Comparison of ENCODE assay signal across 17 cellular contexts in the genomic region with DNA sequence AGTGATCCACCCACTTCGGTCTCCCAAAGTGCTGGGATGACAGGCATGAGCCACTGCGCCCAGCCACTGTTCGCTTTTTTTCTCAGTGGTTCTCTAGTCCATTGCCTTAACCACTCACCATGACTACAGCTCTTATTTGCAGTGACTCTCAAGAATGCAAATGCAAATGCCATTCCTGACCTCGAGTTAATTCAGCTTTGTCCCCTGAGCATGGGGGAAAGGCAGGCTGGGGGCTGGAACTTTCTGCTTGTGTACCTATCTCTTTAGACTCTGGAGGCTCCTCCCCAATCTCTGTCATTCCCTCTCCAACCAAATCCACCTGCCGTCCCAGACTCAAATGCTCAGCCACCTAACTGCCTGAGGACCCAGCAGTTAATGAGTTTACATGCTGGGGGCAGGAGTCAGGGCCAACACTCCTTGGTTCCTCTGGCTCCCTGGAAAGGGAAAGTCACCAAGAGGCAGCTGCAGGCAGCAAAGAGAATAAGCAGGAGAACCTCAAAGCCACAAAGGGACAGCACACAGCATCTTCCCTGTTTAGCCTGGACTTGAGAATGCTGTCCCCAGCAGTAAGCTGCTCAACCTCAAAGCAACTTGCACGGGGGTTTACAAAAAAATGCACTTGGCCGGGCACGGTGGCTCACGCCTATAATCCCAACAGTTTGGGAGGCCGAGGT. TPM values are rescaled to one million over a fixed set of nuclear protein-coding genes. Genes with fewer than 3 reads are reported as not detected.
DNase-seq lines count a peak whose midpoint lies in the region; ATAC-seq, FAIRE-seq and TF ChIP-seq lines count a peak whose summit lies in the region.
"Had no signal": no experiment of that assay in that cellular context is flagged by ENCODE, and none has a peak within 500 bp of the region (broad histone marks: within the 10 kb centered on the region; RNA-seq: fewer than 3 reads in every experiment).

No MANE protein-coding gene starts in this region.

- H3K27me3 Mint-ChIP-seq in astrocyte (ENCODE audit: low read depth, unreplicated experiment), result peaks cover 3% of the 10 kb centered on the region

- H3K27me3 ChIP-seq in breast epithelium (no peaks in the 10 kb centered on the region), astrocyte (ENCODE audit: insufficient read depth, low read length) (peaks cover 2% of the 10 kb centered on the region), left lung (no peaks in the 10 kb centered on the region), Peyer's patch (no peaks in the 10 kb centered on the region)
- no peaks in the 10 kb centered on the region for H3K27me3 ChIP-seq in effector memory CD4-positive, alpha-beta T cell (replicated peaks; ENCODE audit: control insufficient read depth, insufficient read depth, low read length, poor library complexity, severe bottlenecking)
- H3K27me3 ChIP-seq: SJSA1 had no signal

- no peaks in the 10 kb centered on the region for H3K4me1 Mint-ChIP-seq in astrocyte (ENCODE audit: low read depth, unreplicated experiment)

- H3K27ac ChIP-seq in breast epithelium, result no peak overlapping the region
- H3K27ac ChIP-seq in astrocyte (ENCODE audit: low read depth, low read length), result no peak overlapping the region
- H3K27ac ChIP-seq in left lung, result no peak overlapping the region
- no peak overlapping the region for H3K27ac ChIP-seq in Peyer's patch
- H3K27ac ChIP-seq in effector memory CD4-positive, alpha-beta T cell (ENCODE audit: insufficient read depth, low read length, poor library complexity, severe bottlenecking), result no peak overlapping the region
- H3K27ac ChIP-seq: parathyroid adenoma, SJSA1 had no signal

- no peak overlapping the region for H3K9ac ChIP-seq in astrocyte (ENCODE audit: low read length)
- H3K9ac ChIP-seq: parathyroid adenoma had no signal

- no peaks in the 10 kb centered on the region for H3K79me2 ChIP-seq in astrocyte (ENCODE audit: insufficient read depth, low read length)
- H3K79me2 ChIP-seq: parathyroid adenoma had no signal

- H3K4me3 Mint-ChIP-seq in astrocyte (ENCODE audit: unreplicated experiment), result no peak overlapping the region
- H3K4me3 Mint-ChIP-seq: activated T-helper 1 cell treated with anti-CD3 and anti-CD28 coated beads, Interleukin-12 subunit alpha, Interleukin-12 subunit beta, Interleukin-2, Interleukin-4 antibody, amounts not matched to agents 30 ng/mL and 10 ng/mL and 1 ng/mL, durations not matched to agents 14 hours and 24 hours and 36 hours had no signal

- H3K4me1 ChIP-seq in breast epithelium (no peaks in the 10 kb centered on the region), astrocyte (ENCODE audit: insufficient read depth, low read length) (no peaks in the 10 kb centered on the region), left lung (peaks cover 0 to 8% of the 10 kb centered on the region in 2 donors), Peyer's patch (peaks cover 0 to 6% (median 0%) of the 10 kb centered on the region in 4 donors)
- H3K4me1 ChIP-seq in effector memory CD4-positive, alpha-beta T cell (ENCODE audit: control insufficient read depth, insufficient read depth, low read length, poor library complexity, severe bottlenecking), result no peaks in the 10 kb centered on the region
- H3K4me1 ChIP-seq: SJSA1 had no signal

- FAIRE-seq in astrocyte (lab: Jason Lieb, UNC), result no peak

- no peaks in the 10 kb centered on the region for H3K9me3 Mint-ChIP-seq in astrocyte (ENCODE audit: unreplicated experiment)
- H3K9me3 Mint-ChIP-seq: activated T-helper 1 cell treated with anti-CD3 and anti-CD28 coated beads, Interleukin-12 subunit alpha, Interleukin-12 subunit beta, Interleukin-2, Interleukin-4 antibody, amounts not matched to agents 30 ng/mL and 10 ng/mL and 1 ng/mL, durations not matched to agents 14 hours and 24 hours and 36 hours had no signal

- no peak overlapping the region for H3K4me2 ChIP-seq in astrocyte (ENCODE audit: low read length)

- H3K9me3 ChIP-seq in breast epithelium, result no peaks in the 10 kb centered on the region
- no peaks in the 10 kb centered on the region for H3K9me3 ChIP-seq in astrocyte (ENCODE audit: insufficient read depth, low read depth, low read length)
- H3K9me3 ChIP-seq in left lung, result no peaks in the 10 kb centered on the region
- no peaks in the 10 kb centered on the region for H3K9me3 ChIP-seq in Peyer's patch
- no peaks in the 10 kb centered on the region for H3K9me3 ChIP-seq in effector memory CD4-positive, alpha-beta T cell (ENCODE audit: control insufficient read depth, low read length)
- H3K9me3 ChIP-seq: SJSA1 had no signal

- no peak for TF ChIP-seq POLR2A in breast epithelium (IDR thresholded peaks at IDR 0.05)
- TF ChIP-seq POLR2A in Peyer's patch (IDR thresholded peaks at IDR 0.05), result no peak

- TF ChIP-seq CTCF in breast epithelium (IDR thresholded peaks at IDR 0.05) (no peak), astrocyte (IDR thresholded peaks at IDR 0.05; ENCODE audit: insufficient read depth, low read depth, low read length) (no peak), left lung (IDR thresholded peaks at IDR 0.05) (no peak), Peyer's patch (IDR thresholded peaks at IDR 0.05) (no peak)

- H3K36me3 Mint-ChIP-seq in astrocyte (ENCODE audit: low read depth, unreplicated experiment), result no peaks in the 10 kb centered on the region

- no peak overlapping the region for H2AFZ ChIP-seq in astrocyte (ENCODE audit: low read depth, low read length)
- H2AFZ ChIP-seq: parathyroid adenoma had no signal

- H3K36me3 ChIP-seq in breast epithelium (no peaks in the 10 kb centered on the region), astrocyte (ENCODE audit: insufficient read depth, low read length) (no peaks in the 10 kb centered on the region), left lung (no peaks in the 10 kb centered on the region), Peyer's patch (peaks cover 0 to 30% (median 0%) of the 10 kb centered on the region in 3 donors)
- H3K36me3 ChIP-seq in effector memory CD4-positive, alpha-beta T cell (ENCODE audit: control insufficient read depth, insufficient read depth, low read length), result no peaks in the 10 kb centered on the region
- H3K36me3 ChIP-seq: SJSA1 had no signal

- H3K27ac Mint-ChIP-seq in astrocyte (ENCODE audit: unreplicated experiment), result no peak overlapping the region
- H3K27ac Mint-ChIP-seq: activated T-helper 1 cell treated with anti-CD3 and anti-CD28 coated beads, Interleukin-12 subunit alpha, Interleukin-12 subunit beta, Interleukin-2, Interleukin-4 antibody, amounts not matched to agents 30 ng/mL and 10 ng/mL and 1 ng/mL, durations not matched to agents 14 hours and 24 hours and 36 hours had no signal

- H4K20me1 ChIP-seq in astrocyte (ENCODE audit: insufficient read depth, low read length), result no peaks in the 10 kb centered on the region

- DNase-seq in T47D (ENCODE audit: low read depth in 1 of 2, low spot score in 1 of 2) (peak; percentile 49 to 87), breast epithelium (ENCODE audit: low spot score in 2 of 2) (no peak), astrocyte (ENCODE audit: low read depth) (peak; percentile 19), left lung (peak in 1 of 2 donors; percentile 41), Peyer's patch (no peak), cerebellum (ENCODE audit: low spot score) (no peak)
- no peak for DNase-seq in effector memory CD4-positive, alpha-beta T cell
- DNase-seq: activated CD4-positive, alpha-beta T cell treated with anti-CD3 and anti-CD28 coated beads for 1 hour; GF-D8; IMR-90; NCI-H2227 treated with DMSO at 0.1 percent for 48 hours; stimulated activated CD4-positive, alpha-beta T cell treated with anti-CD3 and anti-CD28 coated beads, Interleukin-4, amount 100 ng/mL, for 24 hours had no signal

- intact Hi-C loops in breast epithelium (cut with DNase I; ENCODE audit: low total_unique reads) (no loop called here), left lung (cut with DNase I) (loop anchor here in 1 of 2 donors (10.0 kb wide), 1 partner anchor 328 kb away; a partner anchor contains a TSS)

- H3K4me3 ChIP-seq in breast epithelium (no peak overlapping the region), astrocyte (ENCODE audit: insufficient read depth, low read depth, low read length) (no peak overlapping the region), left lung (no peak overlapping the region), Peyer's patch (no peak overlapping the region)
- no peak overlapping the region for H3K4me3 ChIP-seq in effector memory CD4-positive, alpha-beta T cell (ENCODE audit: insufficient read depth, low read depth, low read length, poor library complexity, severe bottlenecking)
- H3K4me3 ChIP-seq: SJSA1 had no signal

- in situ Hi-C loops in T47D (cut with HindIII; ENCODE audit: low pct_unique_long_range_greater_than_20kb, low sequenced_read_pairs), result no loop called here

- ATAC-seq in left lung (peak; percentile 87), HG02623 (IDR thresholded peaks at IDR 0.05; ENCODE audit: unreplicated experiment) (no peak)

RNA-seq across cellular contexts. Expression of a gene that starts 5.3 kb away (rescaled TPM):
- total RNA-seq in breast epithelium (under 1 TPM in 2 of 3 donors, not detected in 1; 0.29 to 0.33 TPM), astrocyte (not detected in 2 replicates), left lung (under 1 TPM in 1 of 2 donors, not detected in 1; 0.10 TPM), Peyer's patch (10 to 100 TPM; 15.7 to 93.6 (median 57.0) TPM), cerebellum (not detected)
- total RNA-seq: activated T-helper 1 cell treated with anti-CD3 and anti-CD28 coated beads, Interleukin-12 subunit alpha, Interleukin-12 subunit beta, Interleukin-2, Interleukin-4 antibody, amounts not matched to agents 30 ng/mL and 10 ng/mL and 1 ng/mL, durations not matched to agents 14 hours and 24 hours and 36 hours; cardiac septum; SJSA1 had no signal

RNA-seq across cellular contexts. Expression of a gene that starts 43.3 kb away (rescaled TPM):
- total RNA-seq in breast epithelium (10 to 100 TPM in 1 of 3 donors, 1 to 10 TPM in 2; 9.4 to 13.0 (median 9.8) TPM), astrocyte (16.2 and 19.4 TPM in 2 replicates), left lung (10 to 100 TPM; 11.9 to 15.7 TPM), Peyer's patch (10 to 100 TPM in 2 of 4 donors, 1 to 10 TPM in 2; 7.6 to 16.5 (median 12.0) TPM), cerebellum (11.7 TPM)

Comparison
In these comparisons a context has a peak if more than half of its experiments do, and no peak if none do; other contexts are left out.
1. DNase-seq: peak in T47D (2 of 2) and astrocyte (single experiment); none in breast epithelium (0 of 2), Peyer's patch (0 of 3), cerebellum (single experiment) and effector memory CD4-positive, alpha-beta T cell (0 of 3).
2. RNA of a gene that starts 5.3 kb away (total RNA-seq): 15.7 to 93.6 TPM in Peyer's patch; 0.29 to 0.33 TPM in breast epithelium, 0.10 TPM in left lung, not detected in astrocyte and not detected in cerebellum (single experiment); every median in the first group is over 10 times any median in the second.